15 cellular contexts compared by ENCODE assay signal in genomic region chr20:60478533-60478932, GRCh38.
DNase-seq lines count a peak whose midpoint lies in the region; TF ChIP-seq lines count a peak whose summit lies in the region.
"Had no signal": no experiment of that assay in that cellular context is flagged by ENCODE, and none has a peak within 500 bp of the region (broad histone marks: within the 10 kb centered on the region; RNA-seq: fewer than 3 reads in every experiment).

No MANE protein-coding gene starts in this region.

- intact Hi-C loops in sigmoid colon (cut with DNase I), result no loop called here

- no peak for TF ChIP-seq CTCF in sigmoid colon (IDR thresholded peaks at IDR 0.05)

- no peak overlapping the region for H3K4me3 ChIP-seq in BLaER1
- no peak overlapping the region for H3K4me3 ChIP-seq in sigmoid colon
- H3K4me3 ChIP-seq: A549 had no signal

- peak; percentile 35 for DNase-seq in ecto neural progenitor cell (ENCODE audit: low spot score)
- peak; percentile 35 for DNase-seq in sigmoid colon
- DNase-seq in NCI-H2171 treated with DMSO at 0.1 percent for 48 hours (lab: John Stamatoyannopoulos, UW), result no peak
- no peak for DNase-seq in substantia nigra (lab: John Stamatoyannopoulos, UW)
- DNase-seq: AML-193; Calu3; CD4-positive, alpha-beta T cell; CD8-positive, alpha-beta T cell; DMS79 treated with DMSO at 0.1 percent for 48 hours; GF-D8 had no signal

- no peaks in the 10 kb centered on the region for H4K20me1 ChIP-seq in BLaER1

- H3K4me2 ChIP-seq in BLaER1, result peak overlapping the region; percentile 29
- H3K4me2 ChIP-seq: A549 had no signal

- no peaks in the 10 kb centered on the region for H3K36me3 ChIP-seq in BLaER1
- H3K36me3 ChIP-seq in sigmoid colon, result no peaks in the 10 kb centered on the region

- H3K27me3 ChIP-seq in BLaER1 (no peaks in the 10 kb centered on the region), sigmoid colon (no peaks in the 10 kb centered on the region)

- H3K27ac ChIP-seq in BLaER1 (no peak overlapping the region), sigmoid colon (no peak overlapping the region), substantia nigra (ENCODE audit: low read depth, low read length, poor library complexity, severe bottlenecking) (no peak overlapping the region)
- H3K27ac ChIP-seq: 22Rv1, A549, C4-2B had no signal

- peaks cover 48% of the 10 kb centered on the region for H3K4me1 ChIP-seq in BLaER1
- H3K4me1 ChIP-seq in sigmoid colon, result no peaks in the 10 kb centered on the region
- H3K4me1 ChIP-seq: A549, Caco-2 had no signal

- no peak overlapping the region for H3K9ac ChIP-seq in BLaER1

- TF ChIP-seq EP300 in sigmoid colon (IDR thresholded peaks at IDR 0.05), result no peak

- TF ChIP-seq POLR2A in sigmoid colon (IDR thresholded peaks at IDR 0.05), result no peak

- H3K9me3 ChIP-seq in BLaER1 (no peaks in the 10 kb centered on the region), sigmoid colon (no peaks in the 10 kb centered on the region)
- H3K9me3 ChIP-seq: A549, Caco-2 had no signal

- WGBS in sigmoid colon, 2 donors, result 73 to 83% methylated on average over 7 of the region's 7 CpGs

Comparison
In these comparisons a context has a peak if more than half of its experiments do, and no peak if none do; other contexts are left out.
1. DNase-seq: peak in ecto neural progenitor cell (single experiment) and sigmoid colon (single experiment); none in NCI-H2171 treated with DMSO at 0.1 percent for 48 hours (single experiment) and substantia nigra (0 of 49).